In the genomic region with DNA sequence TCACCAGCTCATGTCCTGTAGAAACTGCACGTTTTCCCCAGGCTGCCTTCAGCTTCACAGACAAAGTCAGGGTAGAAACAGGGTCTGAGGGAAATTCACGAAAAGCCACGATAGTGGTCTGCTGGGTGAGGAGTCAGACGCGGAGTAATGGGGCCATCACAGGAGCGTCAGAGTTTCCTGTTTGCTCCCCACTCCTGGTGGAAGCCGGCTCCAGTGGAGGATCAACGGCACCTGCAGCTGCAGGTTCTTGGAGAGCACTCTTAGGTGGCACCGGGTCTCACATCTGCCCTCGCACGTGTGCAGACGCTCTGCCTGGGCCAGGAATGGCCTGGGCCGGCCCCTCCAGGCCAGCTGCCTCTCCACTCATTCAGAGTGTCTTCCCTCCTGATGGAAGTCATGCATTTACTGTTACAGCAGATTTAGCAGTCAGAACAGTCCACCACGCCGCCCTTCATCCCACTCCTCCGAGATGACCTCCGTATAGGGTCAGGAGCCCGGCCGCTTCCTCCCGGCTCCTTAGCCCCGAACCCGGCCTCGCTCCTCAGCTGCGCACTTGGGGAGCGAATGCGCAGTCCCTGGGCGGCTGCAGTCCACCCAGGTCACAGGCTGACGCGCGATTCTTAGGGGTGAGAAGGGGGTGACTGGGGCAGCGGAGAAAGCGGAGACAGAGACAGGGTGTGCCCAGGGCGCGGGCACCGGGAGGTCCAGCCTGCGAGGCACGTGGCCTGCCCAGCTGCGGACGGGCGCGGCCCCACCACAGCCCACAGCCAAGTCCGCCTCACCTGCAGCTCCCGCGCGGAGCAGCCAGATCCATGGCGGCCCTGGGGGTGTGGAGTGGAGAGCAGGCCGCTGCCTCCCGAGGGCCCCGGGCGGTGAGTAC, we compare ENCODE assay signal across 16 cellular contexts.
A peak's percentile ranks its signal among the peaks of the same experiment; 100 is the strongest.
DNase-seq lines count a peak whose midpoint lies in the region; ATAC-seq and TF ChIP-seq lines count a peak whose summit lies in the region.
"Had no signal": no experiment of that assay in that cellular context is flagged by ENCODE, and none has a peak within 500 bp of the region (broad histone marks: within the 10 kb centered on the region; RNA-seq: fewer than 3 reads in every experiment).

No MANE protein-coding gene starts in this region.

- H3K4me1 ChIP-seq in heart left ventricle (no peaks in the 10 kb centered on the region), neuronal stem cell (ENCODE audit: control insufficient read depth in 2 of 2, insufficient read depth in 1 of 2, low read depth in 1 of 2, low read length in 2 of 2) (peaks cover 5 to 9% of the 10 kb centered on the region in 2 donors), upper lobe of right lung (no peaks in the 10 kb centered on the region)
- H3K4me1 ChIP-seq: SJSA1 had no signal

- peaks cover 0 to 6% (median 0%) of the 10 kb centered on the region in 9 donors for H3K27me3 ChIP-seq in heart left ventricle
- H3K27me3 ChIP-seq in neuronal stem cell (ENCODE audit: control insufficient read depth in 3 of 3, insufficient read depth in 3 of 3, low read depth in 1 of 3, low read length in 3 of 3) = peaks cover 0 to 11% (median 0%) of the 10 kb centered on the region in 3 experiments
- H3K27me3 ChIP-seq in upper lobe of right lung = no peaks in the 10 kb centered on the region
- H3K27me3 ChIP-seq: SJSA1 had no signal

- no peak overlapping the region for H2BK120ac ChIP-seq in neuronal stem cell (ENCODE audit: low read depth, low read length)

- WGBS in heart left ventricle, 4 donors = 93 to 94% (median 93%) methylated on average over 43 to 50 of the region's 50 CpGs
- WGBS in neuronal stem cell (ENCODE audit: extremely low coverage in 2 of 2, insufficient read length in 2 of 2, insufficient replicate concordance in 1 of 2), 2 donors = no CpG with 5 or more reads among the region's 50 CpGs

- peak overlapping the region; percentile 65 for H3K18ac ChIP-seq in neuronal stem cell (ENCODE audit: low read length)

- H3K4ac ChIP-seq in neuronal stem cell (ENCODE audit: low read length) = no peak overlapping the region

- DNase-seq in Right ventricle myocardium superior (peak; percentile 27), heart left ventricle (no peak), neuronal stem cell (ENCODE audit: low spot score) (no peak), upper lobe of right lung (peak; percentile 49), anterior cingulate cortex (lab: John Stamatoyannopoulos, UW) (no peak), ACHN (no peak)
- DNase-seq: Calu3, NCI-H1048, NCI-H187, NCI-H2171, NCI-H446 treated with DMSO at 0.1 percent for 48 hours, NCI-H82 had no signal

- in situ Hi-C loops in ACHN (cut with HindIII; ENCODE audit: low pct_ligation_motif_present, low pct_unique_long_range_greater_than_20kb, low sequenced_read_pairs) = no loop called here

- no peak overlapping the region for H2BK5ac ChIP-seq in neuronal stem cell (ENCODE audit: low read length)

- no peak overlapping the region for H2BK15ac ChIP-seq in neuronal stem cell (ENCODE audit: low read length)

- no peaks in the 10 kb centered on the region for H3K36me3 ChIP-seq in heart left ventricle
- no peaks in the 10 kb centered on the region for H3K36me3 ChIP-seq in neuronal stem cell (replicated peaks in 1 of 2; ENCODE audit: control insufficient read depth in 2 of 2, insufficient read depth in 2 of 2, low read length in 2 of 2)
- H3K36me3 ChIP-seq in upper lobe of right lung = no peaks in the 10 kb centered on the region
- H3K36me3 ChIP-seq: SJSA1 had no signal

- H3K9me3 ChIP-seq in heart left ventricle (no peaks in the 10 kb centered on the region), neuronal stem cell (replicated peaks in 1 of 2; ENCODE audit: control insufficient read depth in 2 of 2, insufficient read depth in 1 of 2, low read depth in 1 of 2, low read length in 2 of 2) (no peaks in the 10 kb centered on the region), upper lobe of right lung (no peaks in the 10 kb centered on the region)

- H2BK12ac ChIP-seq in neuronal stem cell (ENCODE audit: low read length) = no peak overlapping the region

- H3K4me2 ChIP-seq in neuronal stem cell (ENCODE audit: insufficient read depth, low read length, poor library complexity, severe bottlenecking) = no peak overlapping the region

- H4K91ac ChIP-seq in neuronal stem cell (ENCODE audit: low read depth, low read length, poor library complexity) = no peak overlapping the region

- no peak overlapping the region for H4K8ac ChIP-seq in neuronal stem cell (ENCODE audit: low read depth, low read length)

- no peak overlapping the region for H3K27ac ChIP-seq in heart left ventricle
- H3K27ac ChIP-seq in VCaP = peak overlapping the region; percentile 36; the same call in 1 of the 2 replicates
- no peak overlapping the region for H3K27ac ChIP-seq in neuronal stem cell (replicated peaks; ENCODE audit: low read length)
- H3K27ac ChIP-seq in upper lobe of right lung = no peak overlapping the region
- H3K27ac ChIP-seq: HL-60, SJSA1 had no signal

- H3K4me3 ChIP-seq in heart left ventricle = no peak overlapping the region
- no peak overlapping the region for H3K4me3 ChIP-seq in neuronal stem cell (ENCODE audit: low read length in 2 of 2)
- no peak overlapping the region for H3K4me3 ChIP-seq in upper lobe of right lung
- H3K4me3 ChIP-seq: K562, SJSA1 had no signal

- H3K14ac ChIP-seq in neuronal stem cell (ENCODE audit: low read length) = peak overlapping the region; percentile 94

- peak overlapping the region; percentile 17 for H3K23ac ChIP-seq in neuronal stem cell (ENCODE audit: low read depth, low read length, poor library complexity)

- H3K9ac ChIP-seq in neuronal stem cell (ENCODE audit: low read depth, low read length, poor library complexity) = no peak overlapping the region

- ATAC-seq in Right ventricle myocardium superior (ENCODE audit: poor library complexity) (no peak), heart left ventricle (no peak), upper lobe of right lung (peak; percentile 20)
- ATAC-seq: K562 had no signal

- H2AK5ac ChIP-seq in neuronal stem cell (ENCODE audit: low read depth, low read length) = peak overlapping the region; percentile 78

- no peak for TF ChIP-seq POLR2A in heart left ventricle (IDR thresholded peaks at IDR 0.05)

- H2AFZ ChIP-seq in neuronal stem cell (ENCODE audit: low read length) = no peak overlapping the region

- no peaks in the 10 kb centered on the region for H3K79me1 ChIP-seq in neuronal stem cell (ENCODE audit: low read depth, low read length)

- no peak for TF ChIP-seq CTCF in heart left ventricle (IDR thresholded peaks at IDR 0.05)
- no peak for TF ChIP-seq CTCF in VCaP (conservative IDR thresholded peaks at IDR 0.05)
- TF ChIP-seq CTCF in upper lobe of right lung (IDR thresholded peaks at IDR 0.05) = no peak

- intact Hi-C loops in Right ventricle myocardium superior (cut with DNase I) (no loop called here), heart left ventricle (cut with DNase I) (no loop called here), upper lobe of right lung (cut with DNase I) (no loop called here)

Comparison
In these comparisons a context has a peak if more than half of its experiments do, and no peak if none do; other contexts are left out.
1. DNase-seq: peak in Right ventricle myocardium superior (single experiment) and upper lobe of right lung (single experiment); none in heart left ventricle (0 of 5), neuronal stem cell (single experiment), anterior cingulate cortex (0 of 58) and ACHN (single experiment).